ENCODE assay signal across 1 cellular context in the genomic region with DNA sequence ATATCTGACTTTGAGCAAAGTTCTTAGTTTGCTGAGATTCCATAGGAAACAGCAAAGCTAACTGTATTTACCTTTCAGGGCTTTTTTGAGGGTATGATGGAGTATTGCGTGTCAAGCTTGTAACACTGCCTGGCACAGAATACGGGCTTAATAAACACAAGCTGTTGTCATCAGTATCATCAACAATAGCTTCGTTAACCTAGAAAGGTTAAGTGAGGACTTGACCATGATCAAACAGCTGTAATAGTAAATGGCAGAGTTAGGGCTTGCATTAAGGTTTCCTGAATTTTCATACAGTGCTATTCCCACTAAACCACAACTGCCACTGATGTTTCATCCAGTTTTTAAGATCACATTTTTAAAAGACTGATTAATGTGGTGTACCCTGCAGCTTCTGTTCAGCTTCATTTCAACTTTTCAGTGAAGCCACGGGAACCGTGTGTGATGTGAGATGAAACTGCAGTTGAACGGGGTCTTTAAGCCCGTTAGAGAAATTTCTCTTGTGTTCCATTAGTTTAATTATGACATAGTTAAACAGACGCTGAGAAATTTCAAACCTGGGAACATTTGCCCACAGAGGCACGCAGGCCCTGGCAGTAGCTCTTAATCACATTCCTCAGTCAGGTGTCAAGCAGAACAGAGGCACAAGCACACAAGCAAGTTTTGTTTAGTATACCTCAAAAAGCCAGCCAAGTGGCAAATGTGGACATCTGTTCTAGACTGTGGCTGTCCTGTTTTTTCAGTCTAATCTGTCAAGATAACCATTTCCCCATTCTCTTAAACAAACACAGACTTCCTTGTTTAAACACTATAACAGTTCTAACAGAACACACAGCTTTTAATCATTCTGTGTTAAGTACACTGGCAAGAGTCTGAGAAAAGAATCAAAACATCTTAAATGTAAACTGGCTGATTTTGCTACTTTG.
A peak's percentile ranks its signal among the peaks of the same experiment; 100 is the strongest.
TF ChIP-seq lines count a peak whose summit lies in the region.

No MANE protein-coding gene starts in this region.

TF ChIP-seq in HepG2, 621 proteins besides CTCF, POLR2A, EP300 and RAD21 (continued from another document and continues in another):
- TF ChIP-seq, protein P1, sequence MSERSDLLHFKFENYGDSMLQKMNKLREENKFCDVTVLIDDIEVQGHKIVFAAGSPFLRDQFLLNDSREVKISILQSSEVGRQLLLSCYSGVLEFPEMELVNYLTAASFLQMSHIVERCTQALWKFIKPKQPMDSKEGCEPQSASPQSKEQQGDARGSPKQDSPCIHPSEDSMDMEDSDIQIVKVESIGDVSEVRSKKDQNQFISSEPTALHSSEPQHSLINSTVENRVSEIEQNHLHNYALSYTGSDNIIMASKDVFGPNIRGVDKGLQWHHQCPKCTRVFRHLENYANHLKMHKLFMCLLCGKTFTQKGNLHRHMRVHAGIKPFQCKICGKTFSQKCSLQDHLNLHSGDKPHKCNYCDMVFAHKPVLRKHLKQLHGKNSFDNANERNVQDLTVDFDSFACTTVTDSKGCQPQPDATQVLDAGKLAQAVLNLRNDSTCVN (CRISPR knock-in tag; IDR thresholded peaks at IDR 0.05; ENCODE audit: borderline replicate concordance) = peak; percentile 81; the same call in 1 of the 2 replicates
- TF ChIP-seq ZNF468 (CRISPR knock-in tag; IDR thresholded peaks at IDR 0.05) = no peak
- TF ChIP-seq, protein P2, sequence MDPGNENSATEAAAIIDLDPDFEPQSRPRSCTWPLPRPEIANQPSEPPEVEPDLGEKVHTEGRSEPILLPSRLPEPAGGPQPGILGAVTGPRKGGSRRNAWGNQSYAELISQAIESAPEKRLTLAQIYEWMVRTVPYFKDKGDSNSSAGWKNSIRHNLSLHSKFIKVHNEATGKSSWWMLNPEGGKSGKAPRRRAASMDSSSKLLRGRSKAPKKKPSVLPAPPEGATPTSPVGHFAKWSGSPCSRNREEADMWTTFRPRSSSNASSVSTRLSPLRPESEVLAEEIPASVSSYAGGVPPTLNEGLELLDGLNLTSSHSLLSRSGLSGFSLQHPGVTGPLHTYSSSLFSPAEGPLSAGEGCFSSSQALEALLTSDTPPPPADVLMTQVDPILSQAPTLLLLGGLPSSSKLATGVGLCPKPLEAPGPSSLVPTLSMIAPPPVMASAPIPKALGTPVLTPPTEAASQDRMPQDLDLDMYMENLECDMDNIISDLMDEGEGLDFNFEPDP (CRISPR knock-in tag; conservative IDR thresholded peaks at IDR 0.05) = no peak
- TF ChIP-seq, protein P3, sequence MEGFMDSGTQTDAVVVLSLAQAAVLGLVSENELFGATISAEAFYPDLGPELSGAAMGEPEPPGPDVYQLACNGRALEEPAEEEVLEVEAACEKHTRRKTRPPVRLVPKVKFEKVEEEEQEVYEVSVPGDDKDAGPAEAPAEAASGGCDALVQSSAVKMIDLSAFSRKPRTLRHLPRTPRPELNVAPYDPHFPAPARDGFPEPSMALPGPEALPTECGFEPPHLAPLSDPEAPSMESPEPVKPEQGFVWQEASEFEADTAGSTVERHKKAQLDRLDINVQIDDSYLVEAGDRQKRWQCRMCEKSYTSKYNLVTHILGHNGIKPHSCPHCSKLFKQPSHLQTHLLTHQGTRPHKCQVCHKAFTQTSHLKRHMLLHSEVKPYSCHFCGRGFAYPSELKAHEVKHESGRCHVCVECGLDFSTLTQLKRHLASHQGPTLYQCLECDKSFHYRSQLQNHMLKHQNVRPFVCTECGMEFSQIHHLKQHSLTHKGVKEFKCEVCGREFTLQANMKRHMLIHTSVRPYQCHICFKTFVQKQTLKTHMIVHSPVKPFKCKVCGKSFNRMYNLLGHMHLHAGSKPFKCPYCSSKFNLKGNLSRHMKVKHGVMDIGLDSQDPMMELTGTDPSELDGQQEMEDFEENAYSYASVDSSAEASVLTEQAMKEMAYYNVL (CRISPR knock-in tag; IDR thresholded peaks at IDR 0.05; ENCODE audit: borderline replicate concordance) = peak; percentile 83
- no peak for TF ChIP-seq MAFG (CRISPR knock-in tag; IDR thresholded peaks at IDR 0.05)
- peak; percentile 59 for TF ChIP-seq GATAD1 (CRISPR knock-in tag; IDR thresholded peaks at IDR 0.05)
- TF ChIP-seq FOXK2 (IDR thresholded peaks at IDR 0.05) = 0 out of 2 replicates have a peak, but pooled peaks have one; percentile 37
- no peak for TF ChIP-seq NCOA1 (CRISPR knock-in tag; IDR thresholded peaks at IDR 0.05)
- peak; percentile 70; the same call in 1 of the 2 replicates for TF ChIP-seq ZKSCAN8 (CRISPR knock-in tag; IDR thresholded peaks at IDR 0.05; ENCODE audit: borderline replicate concordance)
- peak; percentile 75; the same call in 1 of the 2 replicates for TF ChIP-seq TGIF2 (CRISPR knock-in tag; IDR thresholded peaks at IDR 0.05)
- TF ChIP-seq, protein P4, sequence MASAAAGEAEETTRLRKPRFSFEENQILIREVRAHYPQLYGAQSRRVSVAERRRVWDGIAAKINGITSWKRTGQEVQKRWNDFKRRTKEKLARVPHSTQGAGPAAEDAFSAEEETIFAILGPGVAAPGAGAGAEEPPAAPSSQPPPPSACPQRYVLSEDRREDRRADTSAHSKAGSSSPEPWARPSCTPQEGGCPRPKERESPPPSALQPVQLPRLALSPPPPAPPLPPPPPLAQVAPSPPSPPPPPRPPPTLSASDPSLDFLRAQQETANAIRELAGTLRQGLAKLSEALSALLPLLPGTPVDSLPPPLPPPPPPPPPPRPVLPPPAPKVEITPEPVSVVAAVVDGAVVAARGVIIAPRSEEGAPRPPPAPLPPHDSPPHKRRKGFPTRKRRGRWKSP (CRISPR knock-in tag; IDR thresholded peaks at IDR 0.05) = peak; percentile 41; the same call in 1 of the 2 replicates
- TF ChIP-seq, protein P5, sequence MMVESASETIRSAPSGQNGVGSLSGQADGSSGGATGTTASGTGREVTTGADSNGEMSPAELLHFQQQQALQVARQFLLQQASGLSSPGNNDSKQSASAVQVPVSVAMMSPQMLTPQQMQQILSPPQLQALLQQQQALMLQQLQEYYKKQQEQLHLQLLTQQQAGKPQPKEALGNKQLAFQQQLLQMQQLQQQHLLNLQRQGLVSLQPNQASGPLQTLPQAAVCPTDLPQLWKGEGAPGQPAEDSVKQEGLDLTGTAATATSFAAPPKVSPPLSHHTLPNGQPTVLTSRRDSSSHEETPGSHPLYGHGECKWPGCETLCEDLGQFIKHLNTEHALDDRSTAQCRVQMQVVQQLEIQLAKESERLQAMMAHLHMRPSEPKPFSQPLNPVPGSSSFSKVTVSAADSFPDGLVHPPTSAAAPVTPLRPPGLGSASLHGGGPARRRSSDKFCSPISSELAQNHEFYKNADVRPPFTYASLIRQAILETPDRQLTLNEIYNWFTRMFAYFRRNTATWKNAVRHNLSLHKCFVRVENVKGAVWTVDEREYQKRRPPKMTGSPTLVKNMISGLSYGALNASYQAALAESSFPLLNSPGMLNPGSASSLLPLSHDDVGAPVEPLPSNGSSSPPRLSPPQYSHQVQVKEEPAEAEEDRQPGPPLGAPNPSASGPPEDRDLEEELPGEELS (CRISPR knock-in tag; IDR thresholded peaks at IDR 0.05) = peak; percentile 95
- TF ChIP-seq, protein P6, sequence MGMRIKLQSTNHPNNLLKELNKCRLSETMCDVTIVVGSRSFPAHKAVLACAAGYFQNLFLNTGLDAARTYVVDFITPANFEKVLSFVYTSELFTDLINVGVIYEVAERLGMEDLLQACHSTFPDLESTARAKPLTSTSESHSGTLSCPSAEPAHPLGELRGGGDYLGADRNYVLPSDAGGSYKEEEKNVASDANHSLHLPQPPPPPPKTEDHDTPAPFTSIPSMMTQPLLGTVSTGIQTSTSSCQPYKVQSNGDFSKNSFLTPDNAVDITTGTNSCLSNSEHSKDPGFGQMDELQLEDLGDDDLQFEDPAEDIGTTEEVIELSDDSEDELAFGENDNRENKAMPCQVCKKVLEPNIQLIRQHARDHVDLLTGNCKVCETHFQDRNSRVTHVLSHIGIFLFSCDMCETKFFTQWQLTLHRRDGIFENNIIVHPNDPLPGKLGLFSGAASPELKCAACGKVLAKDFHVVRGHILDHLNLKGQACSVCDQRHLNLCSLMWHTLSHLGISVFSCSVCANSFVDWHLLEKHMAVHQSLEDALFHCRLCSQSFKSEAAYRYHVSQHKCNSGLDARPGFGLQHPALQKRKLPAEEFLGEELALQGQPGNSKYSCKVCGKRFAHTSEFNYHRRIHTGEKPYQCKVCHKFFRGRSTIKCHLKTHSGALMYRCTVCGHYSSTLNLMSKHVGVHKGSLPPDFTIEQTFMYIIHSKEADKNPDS (CRISPR knock-in tag; IDR thresholded peaks at IDR 0.05) = peak; percentile 25; the same call in 1 of the 2 replicates
- TF ChIP-seq, protein P7, sequence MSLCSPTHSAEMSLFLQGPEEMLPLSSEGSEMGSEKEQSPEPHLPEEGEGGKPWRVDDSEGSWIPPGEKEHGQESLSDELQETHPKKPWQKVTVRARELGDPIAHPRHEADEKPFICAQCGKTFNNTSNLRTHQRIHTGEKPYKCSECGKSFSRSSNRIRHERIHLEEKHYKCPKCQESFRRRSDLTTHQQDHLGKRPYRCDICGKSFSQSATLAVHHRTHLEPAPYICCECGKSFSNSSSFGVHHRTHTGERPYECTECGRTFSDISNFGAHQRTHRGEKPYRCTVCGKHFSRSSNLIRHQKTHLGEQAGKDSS (CRISPR knock-in tag; IDR thresholded peaks at IDR 0.05; ENCODE audit: borderline replicate concordance, low read depth) = no peak
- TF ChIP-seq, protein P8, sequence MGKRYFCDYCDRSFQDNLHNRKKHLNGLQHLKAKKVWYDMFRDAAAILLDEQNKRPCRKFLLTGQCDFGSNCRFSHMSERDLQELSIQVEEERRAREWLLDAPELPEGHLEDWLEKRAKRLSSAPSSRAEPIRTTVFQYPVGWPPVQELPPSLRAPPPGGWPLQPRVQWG (CRISPR knock-in tag; IDR thresholded peaks at IDR 0.05; ENCODE audit: borderline replicate concordance, low read depth) = no peak
- no peak for TF ChIP-seq ZNF556 (CRISPR knock-in tag; IDR thresholded peaks at IDR 0.05; ENCODE audit: borderline replicate concordance)
- TF ChIP-seq FOXO1 (CRISPR knock-in tag; IDR thresholded peaks at IDR 0.05) = peak; percentile 87
- TF ChIP-seq MEIS1 (CRISPR knock-in tag; IDR thresholded peaks at IDR 0.05; ENCODE audit: borderline replicate concordance) = peak; percentile 73
- no peak for TF ChIP-seq SAFB2 (CRISPR knock-in tag; IDR thresholded peaks at IDR 0.05; ENCODE audit: borderline replicate concordance, low read depth)
- peak; percentile 21; the same call in 1 of the 2 replicates for TF ChIP-seq BRCA1 (CRISPR knock-in tag; IDR thresholded peaks at IDR 0.05)
- TF ChIP-seq ZSCAN20 (CRISPR knock-in tag; IDR thresholded peaks at IDR 0.05; ENCODE audit: borderline replicate concordance) = no peak
- no peak for TF ChIP-seq AHR (CRISPR knock-in tag; IDR thresholded peaks at IDR 0.05)
- TF ChIP-seq, protein P9, sequence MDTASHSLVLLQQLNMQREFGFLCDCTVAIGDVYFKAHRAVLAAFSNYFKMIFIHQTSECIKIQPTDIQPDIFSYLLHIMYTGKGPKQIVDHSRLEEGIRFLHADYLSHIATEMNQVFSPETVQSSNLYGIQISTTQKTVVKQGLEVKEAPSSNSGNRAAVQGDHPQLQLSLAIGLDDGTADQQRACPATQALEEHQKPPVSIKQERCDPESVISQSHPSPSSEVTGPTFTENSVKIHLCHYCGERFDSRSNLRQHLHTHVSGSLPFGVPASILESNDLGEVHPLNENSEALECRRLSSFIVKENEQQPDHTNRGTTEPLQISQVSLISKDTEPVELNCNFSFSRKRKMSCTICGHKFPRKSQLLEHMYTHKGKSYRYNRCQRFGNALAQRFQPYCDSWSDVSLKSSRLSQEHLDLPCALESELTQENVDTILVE (CRISPR knock-in tag; IDR thresholded peaks at IDR 0.05) = 0 out of 2 replicates have a peak, but pooled peaks have one; percentile 30
- peak; percentile 45; the same call in 1 of the 2 replicates for TF ChIP-seq ZNF121 (CRISPR knock-in tag; IDR thresholded peaks at IDR 0.05)
- TF ChIP-seq NFIC (IDR thresholded peaks at IDR 0.05; ENCODE audit: low read length) = peak; percentile 96
- no peak for TF ChIP-seq ZNF850 (CRISPR knock-in tag; conservative IDR thresholded peaks at IDR 0.05)
- TF ChIP-seq THAP11 (CRISPR knock-in tag; IDR thresholded peaks at IDR 0.05) = peak; percentile 71
- no peak for TF ChIP-seq NR3C1 (CRISPR knock-in tag; IDR thresholded peaks at IDR 0.05)
- no peak for TF ChIP-seq ZKSCAN1 (IDR thresholded peaks at IDR 0.05; ENCODE audit: low read length)
- 0 out of 2 replicates have a peak, but pooled peaks have one; percentile 34 for TF ChIP-seq KLF6 (CRISPR knock-in tag; IDR thresholded peaks at IDR 0.05)
- no peak for TF ChIP-seq ATM (IDR thresholded peaks at IDR 0.05; ENCODE audit: borderline replicate concordance)
- TF ChIP-seq, protein P10, sequence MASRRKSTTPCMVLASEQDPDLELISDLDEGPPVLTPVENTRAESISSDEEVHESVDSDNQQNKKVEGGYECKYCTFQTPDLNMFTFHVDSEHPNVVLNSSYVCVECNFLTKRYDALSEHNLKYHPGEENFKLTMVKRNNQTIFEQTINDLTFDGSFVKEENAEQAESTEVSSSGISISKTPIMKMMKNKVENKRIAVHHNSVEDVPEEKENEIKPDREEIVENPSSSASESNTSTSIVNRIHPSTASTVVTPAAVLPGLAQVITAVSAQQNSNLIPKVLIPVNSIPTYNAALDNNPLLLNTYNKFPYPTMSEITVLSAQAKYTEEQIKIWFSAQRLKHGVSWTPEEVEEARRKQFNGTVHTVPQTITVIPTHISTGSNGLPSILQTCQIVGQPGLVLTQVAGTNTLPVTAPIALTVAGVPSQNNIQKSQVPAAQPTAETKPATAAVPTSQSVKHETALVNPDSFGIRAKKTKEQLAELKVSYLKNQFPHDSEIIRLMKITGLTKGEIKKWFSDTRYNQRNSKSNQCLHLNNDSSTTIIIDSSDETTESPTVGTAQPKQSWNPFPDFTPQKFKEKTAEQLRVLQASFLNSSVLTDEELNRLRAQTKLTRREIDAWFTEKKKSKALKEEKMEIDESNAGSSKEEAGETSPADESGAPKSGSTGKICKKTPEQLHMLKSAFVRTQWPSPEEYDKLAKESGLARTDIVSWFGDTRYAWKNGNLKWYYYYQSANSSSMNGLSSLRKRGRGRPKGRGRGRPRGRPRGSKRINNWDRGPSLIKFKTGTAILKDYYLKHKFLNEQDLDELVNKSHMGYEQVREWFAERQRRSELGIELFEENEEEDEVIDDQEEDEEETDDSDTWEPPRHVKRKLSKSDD (CRISPR knock-in tag; IDR thresholded peaks at IDR 0.05; ENCODE audit: low read depth) = no peak; the same call in 1 of the 2 replicates
- no peak for TF ChIP-seq ZFAT (CRISPR knock-in tag; conservative IDR thresholded peaks at IDR 0.05)
- TF ChIP-seq ZSCAN9 (CRISPR knock-in tag; IDR thresholded peaks at IDR 0.05; ENCODE audit: borderline replicate concordance) = 0 out of 2 replicates have a peak, but pooled peaks have one; percentile 64
- no peak for TF ChIP-seq ZNF720 (CRISPR knock-in tag; IDR thresholded peaks at IDR 0.05)
- peak; percentile 58; the same call in 1 of the 2 replicates for TF ChIP-seq ZNF331 (CRISPR knock-in tag; IDR thresholded peaks at IDR 0.05)
- TF ChIP-seq, protein P11, sequence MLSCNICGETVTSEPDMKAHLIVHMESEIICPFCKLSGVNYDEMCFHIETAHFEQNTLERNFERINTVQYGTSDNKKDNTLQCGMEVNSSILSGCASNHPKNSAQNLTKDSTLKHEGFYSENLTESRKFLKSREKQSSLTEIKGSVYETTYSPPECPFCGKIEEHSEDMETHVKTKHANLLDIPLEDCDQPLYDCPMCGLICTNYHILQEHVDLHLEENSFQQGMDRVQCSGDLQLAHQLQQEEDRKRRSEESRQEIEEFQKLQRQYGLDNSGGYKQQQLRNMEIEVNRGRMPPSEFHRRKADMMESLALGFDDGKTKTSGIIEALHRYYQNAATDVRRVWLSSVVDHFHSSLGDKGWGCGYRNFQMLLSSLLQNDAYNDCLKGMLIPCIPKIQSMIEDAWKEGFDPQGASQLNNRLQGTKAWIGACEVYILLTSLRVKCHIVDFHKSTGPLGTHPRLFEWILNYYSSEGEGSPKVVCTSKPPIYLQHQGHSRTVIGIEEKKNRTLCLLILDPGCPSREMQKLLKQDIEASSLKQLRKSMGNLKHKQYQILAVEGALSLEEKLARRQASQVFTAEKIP (CRISPR knock-in tag; IDR thresholded peaks at IDR 0.05; ENCODE audit: borderline replicate concordance) = no peak
- TF ChIP-seq KAT8 (CRISPR knock-in tag; IDR thresholded peaks at IDR 0.05) = peak; percentile 83
- no peak for TF ChIP-seq DMAP1 (CRISPR knock-in tag; IDR thresholded peaks at IDR 0.05)
- peak in 1 of 2 experiments; percentile 68; a peak in 1 of 4 replicates for TF ChIP-seq KLF16 (CRISPR knock-in tag; IDR thresholded peaks at IDR 0.05)
- no peak for TF ChIP-seq MLLT10 (CRISPR knock-in tag; IDR thresholded peaks at IDR 0.05)
